ENCODE assay signal across 24 cellular contexts in the genomic region with DNA sequence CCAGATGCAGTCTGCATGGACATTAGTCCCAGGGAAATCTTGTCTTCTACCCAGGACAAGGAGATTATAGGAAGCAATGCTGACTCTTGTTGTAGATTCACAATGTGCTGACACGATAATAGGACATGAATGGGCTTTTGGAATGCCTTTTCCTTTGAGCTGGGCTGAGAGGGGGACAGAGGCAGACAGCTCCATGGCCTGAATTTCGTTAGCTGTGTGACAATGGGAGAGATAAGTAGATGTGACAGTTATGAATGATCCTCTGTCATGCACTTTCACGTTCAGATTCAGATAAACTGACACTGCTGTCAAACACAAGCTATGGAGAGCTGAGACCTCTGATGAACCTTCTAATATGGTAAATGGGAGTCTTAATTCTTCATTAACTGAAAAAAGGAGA.
A peak's percentile ranks its signal among the peaks of the same experiment; 100 is the strongest.
DNase-seq lines count a peak whose midpoint lies in the region; ATAC-seq and TF ChIP-seq lines count a peak whose summit lies in the region.
"Had no signal": no experiment of that assay in that cellular context is flagged by ENCODE, and none has a peak within 500 bp of the region (broad histone marks: within the 10 kb centered on the region; RNA-seq: fewer than 3 reads in every experiment).

No MANE protein-coding gene starts in this region.

- TF ChIP-seq EP300 in SK-N-SH (IDR thresholded peaks at IDR 0.05; ENCODE audit: borderline replicate concordance in 1 of 2, low read depth in 1 of 2, low read length in 1 of 2) (0 out of 4 replicates have a peak, but pooled peaks of 1 of the 2 experiments have one; percentile 17), stomach (IDR thresholded peaks at IDR 0.05) (no peak)

- H4K5ac ChIP-seq in mesendoderm (ENCODE audit: low read length): no peak overlapping the region

- H2AK5ac ChIP-seq in mesendoderm (ENCODE audit: low read length): no peak overlapping the region

- H3K56ac ChIP-seq in mesendoderm (ENCODE audit: low read length): no peak overlapping the region

- H3K18ac ChIP-seq in mesendoderm (ENCODE audit: low read length): no peak overlapping the region

- no peak overlapping the region for H3K4me2 ChIP-seq in SK-N-SH
- H3K4me2 ChIP-seq in mesendoderm (ENCODE audit: low read length): no peak overlapping the region

- H3K79me2 ChIP-seq in SK-N-SH (ENCODE audit: insufficient read depth): no peaks in the 10 kb centered on the region
- H3K79me2 ChIP-seq in mesendoderm (ENCODE audit: control insufficient read depth, insufficient read depth, low read length): no peaks in the 10 kb centered on the region

- H2BK5ac ChIP-seq in mesendoderm (ENCODE audit: low read length): no peak overlapping the region

- ATAC-seq in SK-N-SH treated with all-trans-retinoic acid at 6 μM for 48 hours (no peak), GM21825 (IDR thresholded peaks at IDR 0.05; ENCODE audit: unreplicated experiment) (no peak), HG03095 (IDR thresholded peaks at IDR 0.05; ENCODE audit: unreplicated experiment) (no peak), GM21717 (IDR thresholded peaks at IDR 0.05; ENCODE audit: unreplicated experiment) (no peak)

- H3F3A ChIP-seq in SK-N-SH (replicated peaks; ENCODE audit: insufficient read depth): peaks cover 6% of the 10 kb centered on the region

- H2BK15ac ChIP-seq in mesendoderm (replicated peaks; ENCODE audit: low read depth): no peak overlapping the region

- intact Hi-C loops in stomach (cut with DNase I; ENCODE audit: low total_unique reads): no loop called here

- POLR2A ChIA-PET in SK-N-SH (lab: Yijun Ruan, JAX): no interaction called here

- no peak for TF ChIP-seq RAD21 in SK-N-SH (IDR thresholded peaks at IDR 0.05; ENCODE audit: low read length)

- 70% methylated on average over 3 of the region's 3 CpGs for WGBS in SK-N-SH (ENCODE audit: low lambda C conversion rate)
- WGBS in mesendoderm (ENCODE audit: extremely low coverage, insufficient coverage, low lambda C conversion rate): no CpG with 5 or more reads among the region's 3 CpGs
- WGBS in stomach, 5 donors: 63 to 75% (median 71%) methylated on average over 3 of the region's 3 CpGs

- DNase-seq in SK-N-SH (peak; percentile 12), WERI-Rb-1 (peak; percentile 66), mesendoderm (peak; percentile 3), stomach (no peak)
- DNase-seq: 8988T, AML-193, EL, GM23248, H9, KG1, NCI-H1092, NCI-H1436, NCI-H187 treated with DMSO at 0.1 percent for 48 hours, NCI-H510A, NCI-H748 treated with DMSO at 0.1 percent for 48 hours, OCI-M1, SW 1271 had no signal

- CTCF ChIA-PET in SK-N-SH (lab: Yijun Ruan, JAX): no interaction called here

- no peak for TF ChIP-seq POLR2A in stomach (IDR thresholded peaks at IDR 0.05)

- H3K79me1 ChIP-seq in mesendoderm (ENCODE audit: low read length): no peaks in the 10 kb centered on the region

- no peaks in the 10 kb centered on the region for H4K20me1 ChIP-seq in SK-N-SH (ENCODE audit: insufficient read depth)

- H4K8ac ChIP-seq in mesendoderm (ENCODE audit: low read depth, low read length): no peak overlapping the region

- H3K23ac ChIP-seq in mesendoderm (ENCODE audit: low read length): no peak overlapping the region

- H2BK120ac ChIP-seq in mesendoderm (ENCODE audit: low read depth, low read length): no peak overlapping the region

- H3K4me3 ChIP-seq in SK-N-SH (ENCODE audit: low read depth in 2 of 2, low read length in 1 of 2) (no peak overlapping the region), WERI-Rb-1 (ENCODE audit: low read depth, low read length) (peak overlapping the region; percentile 17), mesendoderm (ENCODE audit: low read length) (no peak overlapping the region), stomach (no peak overlapping the region)
- H3K4me3 ChIP-seq: GM23248, SJSA1 had no signal

- H3K9me3 ChIP-seq in SK-N-SH (no peaks in the 10 kb centered on the region), WERI-Rb-1 (ENCODE audit: severe bottlenecking) (no peaks in the 10 kb centered on the region), stomach (no peaks in the 10 kb centered on the region)
- H3K9me3 ChIP-seq: SJSA1 had no signal

- TF ChIP-seq CTCF in SK-N-SH (IDR thresholded peaks at IDR 0.05) (no peak), WERI-Rb-1 (IDR thresholded peaks at IDR 0.05; ENCODE audit: low read depth, low read length) (no peak), stomach (IDR thresholded peaks at IDR 0.05) (no peak)

- no peak overlapping the region for H3K4ac ChIP-seq in mesendoderm (ENCODE audit: low read depth, low read length)

- no peak overlapping the region for H2AFZ ChIP-seq in SK-N-SH (ENCODE audit: low read depth)
- H2AFZ ChIP-seq: GM23248 had no signal

- H3K4me1 ChIP-seq in SK-N-SH (ENCODE audit: control insufficient read depth in 1 of 2, insufficient read depth in 2 of 2, low read depth in 1 of 2, low read length in 1 of 2): peaks cover 0 to 32% of the 10 kb centered on the region in 2 experiments; a peak in 2 of 4 replicates
- H3K4me1 ChIP-seq in mesendoderm (ENCODE audit: control insufficient read depth, low read depth, low read length): no peaks in the 10 kb centered on the region
- no peaks in the 10 kb centered on the region for H3K4me1 ChIP-seq in stomach
- H3K4me1 ChIP-seq: SJSA1 had no signal

- H3K9me2 ChIP-seq in SK-N-SH: no peaks in the 10 kb centered on the region

- H3K27ac ChIP-seq in SK-N-SH (ENCODE audit: low read depth in 2 of 2, low read length in 1 of 2) (peak overlapping the region in 1 of 2 experiments; percentile 3; a peak in 1 of 4 replicates), WERI-Rb-1 (peak overlapping the region; percentile 49), mesendoderm (ENCODE audit: low read depth, low read length) (no peak overlapping the region), stomach (no peak overlapping the region)
- H3K27ac ChIP-seq: C4-2B, GM23248, HL-60, SJSA1 had no signal

- H3K27me3 ChIP-seq in SK-N-SH (ENCODE audit: insufficient read depth) (no peaks in the 10 kb centered on the region), WERI-Rb-1 (ENCODE audit: insufficient read depth, low read depth, severe bottlenecking) (no peaks in the 10 kb centered on the region), mesendoderm (ENCODE audit: insufficient read depth, low read length, poor library complexity) (no peaks in the 10 kb centered on the region), stomach (no peaks in the 10 kb centered on the region)
- H3K27me3 ChIP-seq: SJSA1 had no signal

- no peaks in the 10 kb centered on the region for H3K36me3 ChIP-seq in SK-N-SH (replicated peaks in 1 of 2; ENCODE audit: control insufficient read depth in 1 of 2, insufficient read depth in 2 of 2, low read length in 1 of 2)
- no peaks in the 10 kb centered on the region for H3K36me3 ChIP-seq in WERI-Rb-1
- H3K36me3 ChIP-seq in mesendoderm (ENCODE audit: control insufficient read depth, insufficient read depth, low read length): no peaks in the 10 kb centered on the region
- no peaks in the 10 kb centered on the region for H3K36me3 ChIP-seq in stomach
- H3K36me3 ChIP-seq: SJSA1 had no signal

- H3K9ac ChIP-seq in SK-N-SH (no peak overlapping the region), mesendoderm (ENCODE audit: low read length) (no peak overlapping the region)
- H3K9ac ChIP-seq: GM23248 had no signal

TF ChIP-seq in SK-N-SH, 30 proteins besides CTCF, POLR2A, EP300 and RAD21:
- peak; percentile 42; the same call in 1 of the 2 replicates for TF ChIP-seq GATA2 (CRISPR knock-in tag; IDR thresholded peaks at IDR 0.05)
- TF ChIP-seq MXI1 (IDR thresholded peaks at IDR 0.05; ENCODE audit: low read depth, low read length): no peak

TF ChIP-seq in SK-N-SH treated with all-trans-retinoic acid at 6 μM for 48 hours, 23 proteins besides CTCF, POLR2A, EP300 and RAD21:
- TF ChIP-seq TOX (CRISPR knock-in tag; IDR thresholded peaks at IDR 0.05; ENCODE audit: borderline replicate concordance) (no peak), ZNF70 (CRISPR knock-in tag; IDR thresholded peaks at IDR 0.05) (no peak)
- TF ChIP-seq, protein P1, sequence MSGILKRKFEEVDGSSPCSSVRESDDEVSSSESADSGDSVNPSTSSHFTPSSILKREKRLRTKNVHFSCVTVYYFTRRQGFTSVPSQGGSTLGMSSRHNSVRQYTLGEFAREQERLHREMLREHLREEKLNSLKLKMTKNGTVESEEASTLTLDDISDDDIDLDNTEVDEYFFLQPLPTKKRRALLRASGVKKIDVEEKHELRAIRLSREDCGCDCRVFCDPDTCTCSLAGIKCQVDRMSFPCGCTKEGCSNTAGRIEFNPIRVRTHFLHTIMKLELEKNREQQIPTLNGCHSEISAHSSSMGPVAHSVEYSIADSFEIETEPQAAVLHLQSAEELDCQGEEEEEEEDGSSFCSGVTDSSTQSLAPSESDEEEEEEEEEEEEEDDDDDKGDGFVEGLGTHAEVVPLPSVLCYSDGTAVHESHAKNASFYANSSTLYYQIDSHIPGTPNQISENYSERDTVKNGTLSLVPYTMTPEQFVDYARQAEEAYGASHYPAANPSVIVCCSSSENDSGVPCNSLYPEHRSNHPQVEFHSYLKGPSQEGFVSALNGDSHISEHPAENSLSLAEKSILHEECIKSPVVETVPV (CRISPR knock-in tag; IDR thresholded peaks at IDR 0.05): no peak
- TF ChIP-seq, protein P2, sequence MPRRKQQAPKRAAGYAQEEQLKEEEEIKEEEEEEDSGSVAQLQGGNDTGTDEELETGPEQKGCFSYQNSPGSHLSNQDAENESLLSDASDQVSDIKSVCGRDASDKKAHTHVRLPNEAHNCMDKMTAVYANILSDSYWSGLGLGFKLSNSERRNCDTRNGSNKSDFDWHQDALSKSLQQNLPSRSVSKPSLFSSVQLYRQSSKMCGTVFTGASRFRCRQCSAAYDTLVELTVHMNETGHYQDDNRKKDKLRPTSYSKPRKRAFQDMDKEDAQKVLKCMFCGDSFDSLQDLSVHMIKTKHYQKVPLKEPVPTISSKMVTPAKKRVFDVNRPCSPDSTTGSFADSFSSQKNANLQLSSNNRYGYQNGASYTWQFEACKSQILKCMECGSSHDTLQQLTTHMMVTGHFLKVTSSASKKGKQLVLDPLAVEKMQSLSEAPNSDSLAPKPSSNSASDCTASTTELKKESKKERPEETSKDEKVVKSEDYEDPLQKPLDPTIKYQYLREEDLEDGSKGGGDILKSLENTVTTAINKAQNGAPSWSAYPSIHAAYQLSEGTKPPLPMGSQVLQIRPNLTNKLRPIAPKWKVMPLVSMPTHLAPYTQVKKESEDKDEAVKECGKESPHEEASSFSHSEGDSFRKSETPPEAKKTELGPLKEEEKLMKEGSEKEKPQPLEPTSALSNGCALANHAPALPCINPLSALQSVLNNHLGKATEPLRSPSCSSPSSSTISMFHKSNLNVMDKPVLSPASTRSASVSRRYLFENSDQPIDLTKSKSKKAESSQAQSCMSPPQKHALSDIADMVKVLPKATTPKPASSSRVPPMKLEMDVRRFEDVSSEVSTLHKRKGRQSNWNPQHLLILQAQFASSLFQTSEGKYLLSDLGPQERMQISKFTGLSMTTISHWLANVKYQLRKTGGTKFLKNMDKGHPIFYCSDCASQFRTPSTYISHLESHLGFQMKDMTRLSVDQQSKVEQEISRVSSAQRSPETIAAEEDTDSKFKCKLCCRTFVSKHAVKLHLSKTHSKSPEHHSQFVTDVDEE (CRISPR knock-in tag; IDR thresholded peaks at IDR 0.05): no peak
